8 cellular contexts compared by ENCODE assay signal in the genomic region with DNA sequence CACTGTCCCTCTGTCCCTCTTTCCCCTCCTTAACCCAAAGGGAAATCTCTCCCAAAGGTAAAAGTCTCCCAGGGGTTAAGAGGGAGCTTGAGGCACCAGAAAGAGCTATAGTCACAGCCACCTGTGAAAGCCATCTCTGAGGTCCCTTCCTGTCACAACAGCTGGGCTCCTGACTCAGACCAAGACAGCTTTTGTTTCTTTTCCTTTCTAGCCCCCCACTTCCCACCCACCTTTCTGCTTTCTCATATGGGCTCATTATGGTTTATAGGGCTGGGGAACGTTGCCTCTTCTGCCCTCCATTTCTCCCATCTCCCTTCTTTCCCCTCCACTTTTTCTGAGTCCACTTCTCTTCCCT. TPM values are rescaled to one million over a fixed set of nuclear protein-coding genes. Genes with fewer than 3 reads are reported as not detected.
DNase-seq lines count a peak whose midpoint lies in the region; TF ChIP-seq lines count a peak whose summit lies in the region.

No MANE protein-coding gene starts in this region.

- peaks cover 5 to 16% of the 10 kb centered on the region in 2 experiments; a peak in 4 of 5 replicates for H3K9me3 Mint-ChIP-seq in H9

- H3K4me2 ChIP-seq in BLaER1 treated with 17β-estradiol and CSF1 and Interleukin-3, amounts not matched to agents 10 nM and 100 nM = peak overlapping the region; percentile 79 to 98 (median 92)
- H3K4me2 ChIP-seq in H9 (ENCODE audit: insufficient read depth, insufficient read length, low read length) = peak overlapping the region; percentile 84

- H3K23me2 ChIP-seq in H9 (ENCODE audit: insufficient read length, low read depth, low read length, poor library complexity, severe bottlenecking) = peaks cover 7% of the 10 kb centered on the region

- H3K56ac ChIP-seq in H9 (ENCODE audit: insufficient read length, low read depth, low read length) = no peak overlapping the region

- H3K27ac Mint-ChIP-seq in H9 = peak overlapping the region; percentile 98 to 99 (median 99)

- TF ChIP-seq CTCF in H9 (conservative IDR thresholded peaks at IDR 0.05) (no peak), kidney epithelial cell (IDR thresholded peaks at IDR 0.05; ENCODE audit: insufficient read depth, low read length, poor library complexity, severe bottlenecking) (no peak), tibial artery (IDR thresholded peaks at IDR 0.05) (no peak)

- no peaks in the 10 kb centered on the region for H3K79me1 ChIP-seq in H9 (ENCODE audit: insufficient read depth, low read depth, low read length, poor library complexity, severe bottlenecking)

- no peak overlapping the region for H2BK20ac ChIP-seq in H9 (ENCODE audit: low read depth, low read length, poor library complexity, severe bottlenecking)

- H3K18ac ChIP-seq in H9 (ENCODE audit: insufficient read length, low read depth, low read length) = peak overlapping the region; percentile 28

- H3K79me2 ChIP-seq in H9 (ENCODE audit: insufficient read depth, low read length) = no peaks in the 10 kb centered on the region

- H2AK5ac ChIP-seq in H9 (ENCODE audit: insufficient read length, low read length) = no peak overlapping the region

- H3K9ac ChIP-seq in BLaER1 treated with 17β-estradiol and CSF1 and Interleukin-3, amounts not matched to agents 10 nM and 100 nM = peak overlapping the region; percentile 83 to 90 (median 85)
- H3K9ac ChIP-seq in H9 (ENCODE audit: extremely low read depth, insufficient read length, low read length) = peak overlapping the region; percentile 72

- peak overlapping the region; percentile 79 to 89 for H3K4me3 Mint-ChIP-seq in H9

- intact Hi-C loops in tibial artery (cut with DNase I; ENCODE audit: low total_unique reads) = no loop called here

- H4K8ac ChIP-seq in H9 (replicated peaks; ENCODE audit: insufficient read length, low read depth, low read length) = no peak overlapping the region

- H4K5ac ChIP-seq in H9 (ENCODE audit: insufficient read length, low read depth, low read length) = no peak overlapping the region

- peak overlapping the region; percentile 55 for H3K14ac ChIP-seq in H9 (ENCODE audit: insufficient read depth, low read length)

- H3K27ac ChIP-seq in BLaER1 treated with 17β-estradiol and CSF1 and Interleukin-3, amounts not matched to agents 10 nM and 100 nM = peak overlapping the region; percentile 80 to 91 (median 87)
- peak overlapping the region; percentile 77 for H3K27ac ChIP-seq in H9 (ENCODE audit: insufficient read length, low read depth, low read length)
- H3K27ac ChIP-seq in tibial artery = peak overlapping the region; percentile 76 to 82

- H4K91ac ChIP-seq in H9 (ENCODE audit: insufficient read length, low read depth, low read length) = no peak overlapping the region

- peak overlapping the region; percentile 59 to 75 (median 64) for H3K4me3 ChIP-seq in BLaER1 treated with 17β-estradiol and CSF1 and Interleukin-3, amounts not matched to agents 10 nM and 100 nM
- peak overlapping the region; percentile 56 for H3K4me3 ChIP-seq in kidney epithelial cell (ENCODE audit: low read depth, low read length)
- peak overlapping the region; percentile 52 to 57 for H3K4me3 ChIP-seq in tibial artery

- H2BK12ac ChIP-seq in H9 (ENCODE audit: insufficient read length, low read depth, low read length) = no peak overlapping the region

- H3K27me3 Mint-ChIP-seq in H9 (ENCODE audit: low read depth) = no peaks in the 10 kb centered on the region

- no CpG with 5 or more reads among the region's 1 CpG for WGBS in H9 (ENCODE audit: extremely low coverage, insufficient read length, low lambda C conversion rate)

- H3K36me3 ChIP-seq in BLaER1 treated with 17β-estradiol and CSF1 and Interleukin-3, amounts not matched to agents 10 nM and 100 nM = no peaks in the 10 kb centered on the region
- H3K36me3 ChIP-seq in kidney epithelial cell (ENCODE audit: control insufficient read depth, insufficient read depth, low read length) = no peaks in the 10 kb centered on the region
- H3K36me3 ChIP-seq in tibial artery = no peaks in the 10 kb centered on the region

- H2BK120ac ChIP-seq in H9 (ENCODE audit: low read depth, low read length, poor library complexity, severe bottlenecking) = no peak overlapping the region

- H3K27me3 ChIP-seq in BLaER1 treated with 17β-estradiol and CSF1 and Interleukin-3, amounts not matched to agents 10 nM and 100 nM = no peaks in the 10 kb centered on the region
- H3K27me3 ChIP-seq in H9 (ENCODE audit: insufficient read depth, low read length) (no peaks in the 10 kb centered on the region), kidney epithelial cell (ENCODE audit: control insufficient read depth, insufficient read depth, low read length) (no peaks in the 10 kb centered on the region), tibial artery (no peaks in the 10 kb centered on the region)

- H2BK15ac ChIP-seq in H9 (ENCODE audit: low read depth, low read length) = no peak overlapping the region

- H3K4me1 Mint-ChIP-seq in H9 = peaks cover 31 to 36% of the 10 kb centered on the region in 2 experiments

- DNase-seq in H9 (no peak), kidney epithelial cell (ENCODE audit: low read depth) (no peak), tibial artery (no peak), NCI-H1694 (lab: John Stamatoyannopoulos, UW) (no peak), NCI-H2227 treated with DMSO at 0.1 percent for 48 hours (lab: John Stamatoyannopoulos, UW) (no peak), NCI-H510A (lab: John Stamatoyannopoulos, UW) (no peak)
- peak; percentile 33 for DNase-seq in activated naive CD4-positive, alpha-beta T cell treated with anti-CD3 and anti-CD28 coated beads, Interleukin-2, amount 50 U/mL, for 16 hours

- no peak overlapping the region for H3K23ac ChIP-seq in H9 (ENCODE audit: insufficient read length, low read depth, low read length)

- H4K20me1 ChIP-seq in BLaER1 treated with 17β-estradiol and CSF1 and Interleukin-3, amounts not matched to agents 10 nM and 100 nM = no peaks in the 10 kb centered on the region
- no peaks in the 10 kb centered on the region for H4K20me1 ChIP-seq in H9 (ENCODE audit: control insufficient read depth, insufficient read depth, insufficient read length)

- H2BK5ac ChIP-seq in H9 (ENCODE audit: insufficient read length, low read length) = no peak overlapping the region

- no peak overlapping the region for H3T11ph ChIP-seq in H9 (ENCODE audit: low read length)

- no peaks in the 10 kb centered on the region; a peak in 1 of 22 replicates for H3K9me3 ChIP-seq in BLaER1 treated with 17β-estradiol and CSF1 and Interleukin-3, amounts not matched to agents 10 nM and 100 nM (replicated peaks in 1 of 11)
- H3K9me3 ChIP-seq in H9 (ENCODE audit: control insufficient read depth, low read depth, low read length) (no peaks in the 10 kb centered on the region), tibial artery (no peaks in the 10 kb centered on the region)

- peaks cover 2 to 17% (median 16%) of the 10 kb centered on the region in 3 experiments for H3K36me3 Mint-ChIP-seq in H9 (ENCODE audit: insufficient read depth in 1 of 3, low read depth in 3 of 3)

- no peak overlapping the region for H3K4ac ChIP-seq in H9 (ENCODE audit: low read depth, low read length)

- no peak overlapping the region for H2AFZ ChIP-seq in H9 (ENCODE audit: low read length)

- peaks cover 22 to 42% (median 31%) of the 10 kb centered on the region in 10 experiments for H3K4me1 ChIP-seq in BLaER1 treated with 17β-estradiol and CSF1 and Interleukin-3, amounts not matched to agents 10 nM and 100 nM
- H3K4me1 ChIP-seq in H9 (ENCODE audit: insufficient read depth, low read length) (0 out of 2 replicates have a peak, but pooled peaks cover 3% of the 10 kb centered on the region), tibial artery (peaks cover 0 to 7% (median 3%) of the 10 kb centered on the region in 4 donors)

RNA-seq across cellular contexts. Expression of gene MIF, which starts 19.1 kb away (rescaled TPM):
- 1,068 and 1,091 TPM in 2 replicates for total RNA-seq in H9 (2021)
- total RNA-seq in kidney epithelial cell = 606 and 627 TPM in 2 replicates

RNA-seq across cellular contexts. Expression of gene GSTT2B, which starts 47.7 kb away (rescaled TPM):
- total RNA-seq in H9 (2021) (4.5 and 4.7 TPM in 2 replicates), kidney epithelial cell (3.4 and 3.8 TPM in 2 replicates)

RNA-seq across cellular contexts. Expression of gene DDTL, which starts 53.4 kb away (rescaled TPM):
- total RNA-seq in H9 (2021) (not detected in 2 replicates), kidney epithelial cell (0.75 and 1.2 TPM in 2 replicates)

RNA-seq across cellular contexts. Expression of gene SLC2A11, which starts 55.6 kb away (rescaled TPM):
- total RNA-seq in H9 (2021) (12.1 and 15.0 TPM in 2 replicates), kidney epithelial cell (22.4 and 28.4 TPM in 2 replicates)
